Comparison of ENCODE assay signal across 34 cellular contexts in the genomic region with DNA sequence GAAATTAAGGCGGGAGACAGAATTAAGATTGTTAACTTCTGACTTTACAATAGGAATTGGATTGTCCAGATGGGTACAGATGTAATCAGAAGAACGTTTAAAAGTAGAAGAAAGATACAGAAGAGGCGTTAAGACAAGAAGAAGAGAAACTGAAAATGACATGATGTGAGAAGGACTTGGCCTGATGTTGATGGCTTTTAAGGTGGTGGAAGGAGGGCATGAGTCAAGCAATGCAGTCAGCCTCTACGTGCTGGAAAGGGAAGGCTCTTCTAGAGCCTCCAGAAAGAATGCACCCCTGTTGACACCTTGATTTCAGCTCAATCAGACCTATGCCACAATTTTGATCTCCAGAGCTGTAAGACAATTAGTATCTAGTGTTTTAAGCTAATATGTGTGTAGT.
"Had no signal": no experiment of that assay in that cellular context is flagged by ENCODE, and none has a peak within 500 bp of the region (broad histone marks: within the 10 kb centered on the region; RNA-seq: fewer than 3 reads in every experiment).

No MANE protein-coding gene starts in this region.

- H3K4me3 ChIP-seq: MG63 had no signal

- H3K27me3 ChIP-seq: MG63 had no signal

- H3K9me3 ChIP-seq: MG63 had no signal

- H3K36me3 ChIP-seq: MG63 had no signal

- DNase-seq: Karpas-422, Kasumi-1, MG63, MM.1S, MV-4-11, NCI-H1048, NCI-H1092, NCI-H1092 treated with DMSO at 0.1 percent for 48 hours, NCI-H1105, NCI-H1105 treated with DMSO at 0.1 percent for 48 hours, NCI-H1417, NCI-H1417 treated with DMSO at 0.1 percent for 48 hours, NCI-H1436, NCI-H1436 treated with DMSO at 0.1 percent for 48 hours, NCI-H146, NCI-H1694, NCI-H1694 treated with DMSO at 0.1 percent for 48 hours, NCI-H187, NCI-H187 treated with DMSO at 0.1 percent for 48 hours, NCI-H1930, NCI-H2029, NCI-H2029 treated with DMSO at 0.1 percent for 48 hours, NCI-H2081, NCI-H2081 treated with DMSO at 0.1 percent for 48 hours, NCI-H2107, NCI-H2171, NCI-H2171 treated with DMSO at 0.1 percent for 48 hours, NCI-H2227 treated with DMSO at 0.1 percent for 48 hours, NCI-H226, NCI-H345, NCI-H446, NCI-H446 treated with DMSO at 0.1 percent for 48 hours, NCI-H510A, NCI-H510A treated with DMSO at 0.1 percent for 48 hours had no signal
